In genomic region chr1:23452011-23452411, GRCh38 we compare ENCODE assay signal across 8 cellular contexts. TPM values are rescaled to one million over a fixed set of nuclear protein-coding genes. Genes with fewer than 3 reads are reported as not detected.
DNase-seq lines count a peak whose midpoint lies in the region; ATAC-seq, FAIRE-seq and TF ChIP-seq lines count a peak whose summit lies in the region.

No MANE protein-coding gene starts in this region.

- no peak overlapping the region for H3K4me3 ChIP-seq in mucosa of stomach (ENCODE audit: low read length)

- no peak for TF ChIP-seq POLR2A in GM18505 (IDR thresholded peaks at IDR 0.05; ENCODE audit: borderline replicate concordance, extremely low read depth, insufficient read depth, insufficient read length)

- peak overlapping the region; percentile 82 for H3K9ac ChIP-seq in mucosa of stomach (ENCODE audit: low read length)

- no peak for ATAC-seq in GM18505 (IDR thresholded peaks at IDR 0.05; ENCODE audit: unreplicated experiment)
- ATAC-seq in HG03039 (IDR thresholded peaks at IDR 0.05; ENCODE audit: unreplicated experiment), result no peak

- peaks cover 4% of the 10 kb centered on the region for H3K36me3 ChIP-seq in mucosa of stomach (ENCODE audit: control insufficient read depth, insufficient read depth, low read length)

- H3K9me3 ChIP-seq in mucosa of stomach (ENCODE audit: control insufficient read depth, low read length), result no peaks in the 10 kb centered on the region

- FAIRE-seq in GM19239 (lab: Jason Lieb, UNC) (no peak), HTR-8/SVneo (lab: Jason Lieb, UNC) (no peak)

- peak; percentile 78 for DNase-seq in Daoy (ENCODE audit: low read depth)
- DNase-seq in NCI-H2171 (lab: John Stamatoyannopoulos, UW), result peak; percentile 52
- DNase-seq in astrocyte of the hippocampus (ENCODE audit: low read depth, low spot score), result peak; percentile 81
- no peak for DNase-seq in GM19239 (ENCODE audit: insufficient read length, low spot score)
- no peak for DNase-seq in HTR-8/SVneo (ENCODE audit: insufficient read length, low spot score)

- no peaks in the 10 kb centered on the region for H3K27me3 ChIP-seq in mucosa of stomach (ENCODE audit: control insufficient read depth, insufficient read depth, low read length)

- H3K4me1 ChIP-seq in mucosa of stomach (ENCODE audit: control insufficient read depth, insufficient read depth, low read length), result peaks cover 41% of the 10 kb centered on the region

RNA-seq across cellular contexts. Expression of gene TCEA3, which starts 27.5 kb away (rescaled TPM):
- total RNA-seq in Daoy (2014; rRNA removed; shearing (Covaris generic)), result 1.7 and 4.3 TPM in 2 replicates

RNA-seq across cellular contexts. Expression of gene ASAP3, which starts 32.0 kb away (rescaled TPM):
- total RNA-seq in Daoy (2014; rRNA removed; shearing (Covaris generic)), result 5.7 and 9.1 TPM in 2 replicates

Comparison
In these comparisons a context has a peak if more than half of its experiments do, and no peak if none do; other contexts are left out.
1. DNase-seq: peak in Daoy (single experiment), NCI-H2171 (single experiment) and astrocyte of the hippocampus (single experiment); none in GM19239 (single experiment) and HTR-8/SVneo (single experiment).